ENCODE assay signal across 8 cellular contexts in genomic region chr5:96875805-96876291, GRCh38. TPM values are rescaled to one million over a fixed set of nuclear protein-coding genes. Genes with fewer than 3 reads are reported as not detected.
DNase-seq lines count a peak whose midpoint lies in the region; ATAC-seq and TF ChIP-seq lines count a peak whose summit lies in the region.

No MANE protein-coding gene starts in this region.

- DNase-seq in AG08395 (ENCODE audit: low spot score): peak; percentile 9
- DNase-seq in NCI-H2227 (lab: John Stamatoyannopoulos, UW; ENCODE audit: unreplicated experiment): peak; percentile 27
- DNase-seq in adipocyte (ENCODE audit: low read depth): no peak
- DNase-seq in type B pancreatic cell (ENCODE audit: extremely low spot score, unreplicated experiment): no peak
- DNase-seq in NCI-H1105 treated with DMSO at 0.1 percent for 48 hours (lab: John Stamatoyannopoulos, UW): no peak

- H3K4me1 Mint-ChIP-seq in type B pancreatic cell (ENCODE audit: unreplicated experiment): peaks cover 15% of the 10 kb centered on the region

- 4% methylated on average over 4 of the region's 4 CpGs for WGBS in liver

- H3K27me3 Mint-ChIP-seq in type B pancreatic cell: no peaks in the 10 kb centered on the region

- TF ChIP-seq RAD21 in liver (IDR thresholded peaks at IDR 0.05): no peak

- H3K27ac Mint-ChIP-seq in type B pancreatic cell: no peak overlapping the region

- no peak for TF ChIP-seq CTCF in liver (IDR thresholded peaks at IDR 0.05; ENCODE audit: low read depth, low read length, missing input control)
- TF ChIP-seq CTCF in type B pancreatic cell (conservative IDR thresholded peaks at IDR 0.05): no peak

- peak overlapping the region; percentile 85 for H3K4me3 Mint-ChIP-seq in type B pancreatic cell

- H3K36me3 Mint-ChIP-seq in type B pancreatic cell: no peaks in the 10 kb centered on the region

- H3K9me3 Mint-ChIP-seq in type B pancreatic cell: no peaks in the 10 kb centered on the region

- H3K9me3 ChIP-seq in adipocyte (ENCODE audit: control insufficient read depth, low read length): no peaks in the 10 kb centered on the region
- H3K9me3 ChIP-seq in liver (ENCODE audit: control insufficient read depth in 4 of 4, low read length in 3 of 4): no peaks in the 10 kb centered on the region

- ATAC-seq in GM19438 (IDR thresholded peaks at IDR 0.05; ENCODE audit: low read depth, unreplicated experiment) (peak; percentile 8), HG02610 (IDR thresholded peaks at IDR 0.05; ENCODE audit: unreplicated experiment) (no peak)

- peaks cover 12% of the 10 kb centered on the region for H3K4me1 ChIP-seq in adipocyte (ENCODE audit: control insufficient read depth, insufficient read depth, low read length)
- H3K4me1 ChIP-seq in liver (ENCODE audit: control insufficient read depth in 4 of 4, insufficient read depth in 4 of 4, low read length in 3 of 4): peaks cover 0 to 14% (median 10%) of the 10 kb centered on the region in 4 donors

- H3K36me3 ChIP-seq in adipocyte (ENCODE audit: control insufficient read depth, insufficient read depth, low read length, severe bottlenecking) (peaks cover 4% of the 10 kb centered on the region), liver (ENCODE audit: control insufficient read depth in 4 of 4, insufficient read depth in 3 of 4, low read depth in 1 of 4, low read length in 3 of 4) (peaks cover 0 to 2% (median 0%) of the 10 kb centered on the region in 4 donors)

- H3K27me3 ChIP-seq in adipocyte (replicated peaks; ENCODE audit: control insufficient read depth, insufficient read depth, low read length) (no peaks in the 10 kb centered on the region), liver (ENCODE audit: control insufficient read depth in 4 of 4, insufficient read depth in 4 of 4, low read length in 3 of 4) (no peaks in the 10 kb centered on the region)

- H3K4me3 ChIP-seq in adipocyte (ENCODE audit: low read length) (peak overlapping the region; percentile 85), liver (ENCODE audit: low read depth in 1 of 3, low read length in 3 of 3) (peak overlapping the region; percentile 74 to 98 (median 91))

- H3K27ac ChIP-seq in liver (ENCODE audit: low read depth in 1 of 2, low read length in 2 of 2): peak overlapping the region; percentile 68 to 84

- H3K9ac ChIP-seq in adipocyte (ENCODE audit: low read length) (peak overlapping the region; percentile 85), liver (ENCODE audit: low read depth in 1 of 2, low read length in 2 of 2) (peak overlapping the region; percentile 85 to 98)

TF ChIP-seq in liver, 16 proteins besides CTCF, POLR2A, EP300 and RAD21:
- no peak for TF ChIP-seq FOXA1 (IDR thresholded peaks at IDR 0.05)
- TF ChIP-seq HNF4A (conservative IDR thresholded peaks at IDR 0.05): peak in 1 of 2 donors; percentile 18

RNA-seq across cellular contexts. Expression of gene ERAP2, which starts 0.5 kb away (rescaled TPM):
- total RNA-seq in liver: 10 to 100 TPM; 14.2 to 15.5 TPM
- polyA plus RNA-seq in liver: 1 to 10 TPM; 1.8 to 7.2 TPM
- total RNA-seq in type B pancreatic cell (ENCODE audit: low replicate concordance): 0.86 and 1.5 TPM in 2 replicates

Comparison
In these comparisons a context has a peak if more than half of its experiments do, and no peak if none do; other contexts are left out.
1. DNase-seq: peak in AG08395 (single experiment) and NCI-H2227 (single experiment); none in adipocyte (single experiment), type B pancreatic cell (single experiment) and NCI-H1105 treated with DMSO at 0.1 percent for 48 hours (single experiment).